In genomic region chr1:27448982-27449381, GRCh38 we compare ENCODE assay signal across 31 cellular contexts. TPM values are rescaled to one million over a fixed set of nuclear protein-coding genes. Genes with fewer than 3 reads are reported as not detected.
DNase-seq lines count a peak whose midpoint lies in the region; ATAC-seq, FAIRE-seq and TF ChIP-seq lines count a peak whose summit lies in the region.
"Had no signal": no experiment of that assay in that cellular context is flagged by ENCODE, and none has a peak within 500 bp of the region (broad histone marks: within the 10 kb centered on the region; RNA-seq: fewer than 3 reads in every experiment).

No MANE protein-coding gene starts in this region.

- no peak overlapping the region for H3K4me3 Mint-ChIP-seq in activated CD4-positive, alpha-beta T cell treated with anti-CD3 and anti-CD28 coated beads, Interleukin-2, amount 10 ng/mL, durations not matched to agents 24 days and 14 days
- H3K4me3 Mint-ChIP-seq in astrocyte (ENCODE audit: unreplicated experiment), result no peak overlapping the region
- H3K4me3 Mint-ChIP-seq in stimulated activated memory B cell treated with anti-CD40 and anti-IgM and Interleukin-4, amounts not matched to agents 10 μg/mL and 1 μg/mL and 100 μg/mL, for 72 hours, result no peak overlapping the region
- H3K4me3 Mint-ChIP-seq: central memory CD8-positive, alpha-beta T cell; nephron progenitor cell had no signal

- peaks cover 38% of the 10 kb centered on the region for H3K4me1 Mint-ChIP-seq in activated CD4-positive, alpha-beta T cell treated with anti-CD3 and anti-CD28 coated beads, Interleukin-2, amount 10 ng/mL, durations not matched to agents 24 days and 14 days
- peaks cover 13% of the 10 kb centered on the region for H3K4me1 Mint-ChIP-seq in astrocyte (ENCODE audit: low read depth, unreplicated experiment)
- H3K4me1 Mint-ChIP-seq in stimulated activated memory B cell treated with anti-CD40 and anti-IgM and Interleukin-4, amounts not matched to agents 10 μg/mL and 1 μg/mL and 100 μg/mL, for 72 hours, result peaks cover 56% of the 10 kb centered on the region

- peak overlapping the region; percentile 15 for H3K27ac Mint-ChIP-seq in activated CD4-positive, alpha-beta T cell treated with anti-CD3 and anti-CD28 coated beads, Interleukin-2, amount 10 ng/mL, durations not matched to agents 24 days and 14 days
- peak overlapping the region; percentile 38 for H3K27ac Mint-ChIP-seq in astrocyte (ENCODE audit: unreplicated experiment)
- no peak overlapping the region for H3K27ac Mint-ChIP-seq in stimulated activated memory B cell treated with anti-CD40 and anti-IgM and Interleukin-4, amounts not matched to agents 10 μg/mL and 1 μg/mL and 100 μg/mL, for 72 hours
- H3K27ac Mint-ChIP-seq: nephron progenitor cell had no signal

- H3K4me2 ChIP-seq in astrocyte (ENCODE audit: low read length), result no peak overlapping the region

- H3K27ac ChIP-seq in astrocyte (ENCODE audit: low read depth, low read length), result no peak overlapping the region
- H3K27ac ChIP-seq in sigmoid colon, result no peak overlapping the region
- H3K27ac ChIP-seq: HL-60, ovary, right atrium auricular region, RWPE1, stomach, tibial nerve had no signal

- peak; percentile 23 for FAIRE-seq in GM19239 (lab: Jason Lieb, UNC)
- FAIRE-seq in astrocyte (lab: Jason Lieb, UNC), result no peak

- no peak overlapping the region for H3K4me3 ChIP-seq in astrocyte (ENCODE audit: insufficient read depth, low read depth, low read length)
- no peak overlapping the region for H3K4me3 ChIP-seq in sigmoid colon
- H3K4me3 ChIP-seq: ovary, right atrium auricular region, stomach, tibial nerve had no signal

- H3K9me3 Mint-ChIP-seq in activated CD4-positive, alpha-beta T cell treated with anti-CD3 and anti-CD28 coated beads, Interleukin-2, amount 10 ng/mL, durations not matched to agents 24 days and 14 days, result no peaks in the 10 kb centered on the region
- no peaks in the 10 kb centered on the region for H3K9me3 Mint-ChIP-seq in astrocyte (ENCODE audit: unreplicated experiment)
- no peaks in the 10 kb centered on the region for H3K9me3 Mint-ChIP-seq in stimulated activated memory B cell treated with anti-CD40 and anti-IgM and Interleukin-4, amounts not matched to agents 10 μg/mL and 1 μg/mL and 100 μg/mL, for 72 hours
- H3K9me3 Mint-ChIP-seq: central memory CD8-positive, alpha-beta T cell; nephron progenitor cell had no signal

- H3K27me3 ChIP-seq in astrocyte (ENCODE audit: insufficient read depth, low read length) (no peaks in the 10 kb centered on the region), sigmoid colon (no peaks in the 10 kb centered on the region)
- H3K27me3 ChIP-seq: ovary, right atrium auricular region, stomach, tibial nerve had no signal

- H3K9ac ChIP-seq in astrocyte (ENCODE audit: low read length), result no peak overlapping the region

- H3K27me3 Mint-ChIP-seq in activated CD4-positive, alpha-beta T cell treated with anti-CD3 and anti-CD28 coated beads, Interleukin-2, amount 10 ng/mL, durations not matched to agents 24 days and 14 days, result no peaks in the 10 kb centered on the region
- no peaks in the 10 kb centered on the region for H3K27me3 Mint-ChIP-seq in astrocyte (ENCODE audit: low read depth, unreplicated experiment)
- H3K27me3 Mint-ChIP-seq in stimulated activated memory B cell treated with anti-CD40 and anti-IgM and Interleukin-4, amounts not matched to agents 10 μg/mL and 1 μg/mL and 100 μg/mL, for 72 hours, result no peaks in the 10 kb centered on the region
- H3K27me3 Mint-ChIP-seq: central memory CD8-positive, alpha-beta T cell had no signal

- peak; percentile 27 for ATAC-seq in stimulated activated memory B cell treated with anti-CD40 and anti-IgM and Interleukin-4, amounts not matched to agents 10 μg/mL and 1 μg/mL and 100 μg/mL, for 72 hours

- WGBS in sigmoid colon, 2 donors, result 83 to 89% methylated on average over 9 of the region's 9 CpGs

- no peak for TF ChIP-seq CTCF in astrocyte (IDR thresholded peaks at IDR 0.05; ENCODE audit: insufficient read depth, low read depth, low read length)
- no peak for TF ChIP-seq CTCF in sigmoid colon (IDR thresholded peaks at IDR 0.05)

- H3K36me3 Mint-ChIP-seq in activated CD4-positive, alpha-beta T cell treated with anti-CD3 and anti-CD28 coated beads, Interleukin-2, amount 10 ng/mL, durations not matched to agents 24 days and 14 days (ENCODE audit: low read depth), result peaks cover 22% of the 10 kb centered on the region
- H3K36me3 Mint-ChIP-seq in astrocyte (ENCODE audit: low read depth, unreplicated experiment), result peaks cover 4% of the 10 kb centered on the region
- H3K36me3 Mint-ChIP-seq in stimulated activated memory B cell treated with anti-CD40 and anti-IgM and Interleukin-4, amounts not matched to agents 10 μg/mL and 1 μg/mL and 100 μg/mL, for 72 hours, result peaks cover 22% of the 10 kb centered on the region

- H3K9me3 ChIP-seq in astrocyte (ENCODE audit: insufficient read depth, low read depth, low read length), result no peaks in the 10 kb centered on the region
- H3K9me3 ChIP-seq in sigmoid colon, result no peaks in the 10 kb centered on the region
- H3K9me3 ChIP-seq: ovary, right atrium auricular region, stomach, tibial nerve had no signal

- TF ChIP-seq EP300 in sigmoid colon (IDR thresholded peaks at IDR 0.05), result no peak

- peaks cover 66% of the 10 kb centered on the region for H4K20me1 ChIP-seq in astrocyte (ENCODE audit: insufficient read depth, low read length)

- H3K4me1 ChIP-seq in astrocyte (ENCODE audit: insufficient read depth, low read length) (no peaks in the 10 kb centered on the region), sigmoid colon (peaks cover 0 to 53% (median 47%) of the 10 kb centered on the region in 4 donors)

- no peak overlapping the region for H2AFZ ChIP-seq in astrocyte (ENCODE audit: low read depth, low read length)

- TF ChIP-seq POLR2A in sigmoid colon (IDR thresholded peaks at IDR 0.05), result no peak

- H3K36me3 ChIP-seq in astrocyte (ENCODE audit: insufficient read depth, low read length) (no peaks in the 10 kb centered on the region), sigmoid colon (no peaks in the 10 kb centered on the region)
- H3K36me3 ChIP-seq: ovary had no signal

- DNase-seq in activated CD4-positive, alpha-beta T cell treated with anti-CD3 and anti-CD28 coated beads, Interleukin-2, amount 10 ng/mL, durations not matched to agents 24 days and 14 days, result no peak
- no peak for DNase-seq in activated CD4-positive, alpha-beta T cell treated with anti-CD3 and anti-CD28 coated beads, Interleukin-2, amount 50 U/mL, for 1 hour
- DNase-seq in GM19239 (ENCODE audit: insufficient read length, low spot score) (no peak), astrocyte (ENCODE audit: low read depth) (no peak), NCI-H774 (lab: John Stamatoyannopoulos, UW) (no peak), sigmoid colon (no peak), NCI-H526 (lab: John Stamatoyannopoulos, UW) (no peak)
- DNase-seq: 8988T; activated CD4-positive, alpha-beta T cell treated with anti-CD3 and anti-CD28 coated beads for 4 hours; activated CD8-positive, alpha-beta memory T cell treated with anti-CD3 and anti-CD28 coated beads, Interleukin-2, amount 50 U/mL, for 4 hours; anterior cingulate cortex; COR-L47; dermis blood vessel endothelial cell; DMS79; H7; islet precursor cell; NCI-H1048; NCI-H1694 treated with DMSO at 0.1 percent for 48 hours; NCI-H2171 treated with DMSO at 0.1 percent for 48 hours; NCI-H526 treated with DMSO at 0.1 percent for 48 hours; nephron progenitor cell; ovary; stimulated activated CD4-positive, alpha-beta T cell treated with anti-CD3 and anti-CD28 coated beads, Interleukin-12 subunit alpha, Interleukin-12 subunit beta, amount 100 ng/mL, for 4 hours; stimulated activated CD4-positive, alpha-beta T cell treated with anti-CD3 and anti-CD28 coated beads, Interleukin-4, amount 100 ng/mL, for 24 hours; stomach had no signal

- intact Hi-C loops in activated CD4-positive, alpha-beta T cell treated with anti-CD3 and anti-CD28 coated beads, Interleukin-2, amount 10 ng/mL, durations not matched to agents 24 days and 14 days (cut with micrococcal nuclease), result loop anchor here (5.0 kb wide), 1 partner anchor 73 kb away; no protein-coding TSS in a partner anchor
- intact Hi-C loops in sigmoid colon (cut with DNase I), result no loop called here

- peaks cover 75% of the 10 kb centered on the region for H3K79me2 ChIP-seq in astrocyte (ENCODE audit: insufficient read depth, low read length)

RNA-seq across cellular contexts. Expression of gene WASF2, which starts 41.0 kb away (rescaled TPM):
- total RNA-seq in activated CD4-positive, alpha-beta T cell treated with anti-CD3 and anti-CD28 coated beads, Interleukin-2, amount 10 ng/mL, durations not matched to agents 24 days and 14 days, result 109 TPM in 2 replicates
- total RNA-seq in astrocyte (86.9 and 88.0 TPM in 2 replicates), sigmoid colon (10 to 100 TPM; 43.9 to 63.2 (median 59.9) TPM)
- polyA plus RNA-seq in sigmoid colon, result 10 to 100 TPM; 30.0 to 69.6 (median 30.5) TPM

RNA-seq across cellular contexts. Expression of gene GPR3, which starts 56.6 kb away (rescaled TPM):
- total RNA-seq in activated CD4-positive, alpha-beta T cell treated with anti-CD3 and anti-CD28 coated beads, Interleukin-2, amount 10 ng/mL, durations not matched to agents 24 days and 14 days, result 3.3 TPM in 2 replicates
- total RNA-seq in astrocyte (0.75 and 0.86 TPM in 2 replicates), sigmoid colon (1 to 10 TPM in 1 of 4 donors, under 1 TPM in 1, not detected in 2; 0.36 to 2.0 TPM)
- polyA plus RNA-seq in sigmoid colon, result under 1 TPM in 1 of 3 donors, not detected in 2; 0.54 TPM
- total RNA-seq: tibial nerve had no signal
